Comparison of ENCODE assay signal across 8 cellular contexts in genomic region chr16:81873843-81874752, GRCh38.
DNase-seq lines count a peak whose midpoint lies in the region; ATAC-seq and TF ChIP-seq lines count a peak whose summit lies in the region.

No MANE protein-coding gene starts in this region.

- H3K4me1 ChIP-seq in right cardiac atrium (ENCODE audit: control insufficient read depth, insufficient read depth, low read length) = peaks cover 2% of the 10 kb centered on the region

- peak; percentile 81 for ATAC-seq in HG02981 (IDR thresholded peaks at IDR 0.05; ENCODE audit: unreplicated experiment)
- peak; percentile 60 to 75 for ATAC-seq in right cardiac atrium
- no peak for ATAC-seq in HG02759 (IDR thresholded peaks at IDR 0.05; ENCODE audit: unreplicated experiment)

- peak; percentile 86 for TF ChIP-seq CTCF in GM06990 (IDR thresholded peaks at IDR 0.05; ENCODE audit: insufficient read depth, low read length, poor library complexity, severe bottlenecking)

- intact Hi-C loops in right cardiac atrium (cut with DNase I) = no loop called here

- peak; percentile 45 for DNase-seq in 8988T
- DNase-seq in GM06990 (ENCODE audit: extremely low read depth, insufficient read length) = no peak
- DNase-seq in OCI-M1 (lab: John Stamatoyannopoulos, UW) = peak; percentile 75
- peak; percentile 53 for DNase-seq in activated gamma-delta T cell treated with anti-CD3 and anti-CD28 coated beads, Interleukin-2, amount 50 U/mL, for 16 hours (ENCODE audit: low read depth)
- peak; percentile 50 to 80 (median 77) for DNase-seq in right cardiac atrium
- DNase-seq in stimulated activated CD4-positive, alpha-beta T cell treated with anti-CD3 and anti-CD28 coated beads, Interleukin-12 subunit alpha, Interleukin-12 subunit beta, amount 100 ng/mL, for 48 hours (ENCODE audit: low read depth in 2 of 3, low spot score in 1 of 3) = peak; percentile 21 to 42 (median 32)

- H3K36me3 ChIP-seq in GM06990 (ENCODE audit: control insufficient read depth, insufficient read depth, low read length) = peaks cover 35% of the 10 kb centered on the region

- no peak overlapping the region for H3K27ac ChIP-seq in right cardiac atrium (ENCODE audit: low read length)

- no peaks in the 10 kb centered on the region for H3K9me3 ChIP-seq in right cardiac atrium (ENCODE audit: control insufficient read depth, low read length)

- H3K27me3 ChIP-seq in GM06990 (replicated peaks; ENCODE audit: control insufficient read depth, insufficient read depth, low read length) (no peaks in the 10 kb centered on the region), right cardiac atrium (ENCODE audit: control insufficient read depth, insufficient read depth) (no peaks in the 10 kb centered on the region)

- H3K4me3 ChIP-seq in GM06990 (replicated peaks; ENCODE audit: low read depth, low read length) = no peak overlapping the region
- no peak overlapping the region for H3K4me3 ChIP-seq in right cardiac atrium (ENCODE audit: low read length)

- WGBS in right cardiac atrium = 12% methylated on average over 6 of the region's 6 CpGs
